2 cellular contexts compared by ENCODE assay signal in the genomic region with DNA sequence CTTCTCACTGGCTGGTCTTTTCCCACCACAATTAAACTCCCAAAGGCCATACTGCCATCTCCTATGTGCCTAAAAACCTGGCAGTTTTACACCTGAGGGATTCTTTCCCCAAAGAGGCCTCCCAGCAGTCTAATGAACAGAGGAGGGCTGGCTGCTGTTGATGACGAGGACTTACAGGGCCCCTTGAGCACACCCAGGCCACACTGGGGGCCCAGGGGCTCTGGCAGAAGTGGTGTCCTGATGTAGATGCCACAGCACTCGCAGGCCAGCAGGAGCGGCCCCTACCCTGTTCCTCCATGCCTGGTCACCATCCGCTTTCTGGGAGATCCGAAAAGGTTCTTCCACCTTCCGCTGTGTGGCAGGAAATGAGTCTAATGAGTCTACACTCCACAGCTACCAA.
TF ChIP-seq lines count a peak whose summit lies in the region.

No MANE protein-coding gene starts in this region.

TF ChIP-seq in SK-N-SH, 30 proteins besides CTCF, POLR2A, EP300 and RAD21 (continued from another document):
- TF ChIP-seq, protein P1, sequence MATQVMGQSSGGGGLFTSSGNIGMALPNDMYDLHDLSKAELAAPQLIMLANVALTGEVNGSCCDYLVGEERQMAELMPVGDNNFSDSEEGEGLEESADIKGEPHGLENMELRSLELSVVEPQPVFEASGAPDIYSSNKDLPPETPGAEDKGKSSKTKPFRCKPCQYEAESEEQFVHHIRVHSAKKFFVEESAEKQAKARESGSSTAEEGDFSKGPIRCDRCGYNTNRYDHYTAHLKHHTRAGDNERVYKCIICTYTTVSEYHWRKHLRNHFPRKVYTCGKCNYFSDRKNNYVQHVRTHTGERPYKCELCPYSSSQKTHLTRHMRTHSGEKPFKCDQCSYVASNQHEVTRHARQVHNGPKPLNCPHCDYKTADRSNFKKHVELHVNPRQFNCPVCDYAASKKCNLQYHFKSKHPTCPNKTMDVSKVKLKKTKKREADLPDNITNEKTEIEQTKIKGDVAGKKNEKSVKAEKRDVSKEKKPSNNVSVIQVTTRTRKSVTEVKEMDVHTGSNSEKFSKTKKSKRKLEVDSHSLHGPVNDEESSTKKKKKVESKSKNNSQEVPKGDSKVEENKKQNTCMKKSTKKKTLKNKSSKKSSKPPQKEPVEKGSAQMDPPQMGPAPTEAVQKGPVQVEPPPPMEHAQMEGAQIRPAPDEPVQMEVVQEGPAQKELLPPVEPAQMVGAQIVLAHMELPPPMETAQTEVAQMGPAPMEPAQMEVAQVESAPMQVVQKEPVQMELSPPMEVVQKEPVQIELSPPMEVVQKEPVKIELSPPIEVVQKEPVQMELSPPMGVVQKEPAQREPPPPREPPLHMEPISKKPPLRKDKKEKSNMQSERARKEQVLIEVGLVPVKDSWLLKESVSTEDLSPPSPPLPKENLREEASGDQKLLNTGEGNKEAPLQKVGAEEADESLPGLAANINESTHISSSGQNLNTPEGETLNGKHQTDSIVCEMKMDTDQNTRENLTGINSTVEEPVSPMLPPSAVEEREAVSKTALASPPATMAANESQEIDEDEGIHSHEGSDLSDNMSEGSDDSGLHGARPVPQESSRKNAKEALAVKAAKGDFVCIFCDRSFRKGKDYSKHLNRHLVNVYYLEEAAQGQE (IDR thresholded peaks at IDR 0.05; ENCODE audit: low read depth, low read length): no peak
- TF ChIP-seq PBX3 (IDR thresholded peaks at IDR 0.05): no peak
- TF ChIP-seq FOXM1 (IDR thresholded peaks at IDR 0.05; ENCODE audit: low read depth): no peak
- TF ChIP-seq ELF1 (IDR thresholded peaks at IDR 0.05): no peak
- TF ChIP-seq GABPA (IDR thresholded peaks at IDR 0.05; ENCODE audit: low read depth): no peak
- TF ChIP-seq NRF1 (IDR thresholded peaks at IDR 0.05; ENCODE audit: low read depth, low read length): no peak
- TF ChIP-seq MAX (IDR thresholded peaks at IDR 0.05; ENCODE audit: low read depth): no peak
- no peak for TF ChIP-seq MEF2A (IDR thresholded peaks at IDR 0.05; ENCODE audit: borderline replicate concordance, low read depth)
- no peak for TF ChIP-seq EZH2phosphoT487 (IDR thresholded peaks at IDR 0.05; ENCODE audit: borderline replicate concordance, low read depth)
- no peak for TF ChIP-seq MXI1 (IDR thresholded peaks at IDR 0.05; ENCODE audit: low read depth, low read length)
- TF ChIP-seq, protein P2, sequence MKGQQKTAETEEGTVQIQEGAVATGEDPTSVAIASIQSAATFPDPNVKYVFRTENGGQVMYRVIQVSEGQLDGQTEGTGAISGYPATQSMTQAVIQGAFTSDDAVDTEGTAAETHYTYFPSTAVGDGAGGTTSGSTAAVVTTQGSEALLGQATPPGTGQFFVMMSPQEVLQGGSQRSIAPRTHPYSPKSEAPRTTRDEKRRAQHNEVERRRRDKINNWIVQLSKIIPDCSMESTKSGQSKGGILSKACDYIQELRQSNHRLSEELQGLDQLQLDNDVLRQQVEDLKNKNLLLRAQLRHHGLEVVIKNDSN (IDR thresholded peaks at IDR 0.05; ENCODE audit: borderline replicate concordance, low read depth): no peak
- no peak for TF ChIP-seq RFX5 (IDR thresholded peaks at IDR 0.05; ENCODE audit: low read length)
- no peak for TF ChIP-seq SMC3 (IDR thresholded peaks at IDR 0.05; ENCODE audit: low read depth, low read length)
- no peak for TF ChIP-seq FOSL2 (IDR thresholded peaks at IDR 0.05; ENCODE audit: borderline replicate concordance, low read depth)
- TF ChIP-seq RXRA (IDR thresholded peaks at IDR 0.05; ENCODE audit: borderline replicate concordance, low read depth): no peak

TF ChIP-seq in SK-N-SH treated with all-trans-retinoic acid at 6 μM for 48 hours, 23 proteins besides CTCF, POLR2A, EP300 and RAD21 (continued from another document):
- TF ChIP-seq, protein P3, sequence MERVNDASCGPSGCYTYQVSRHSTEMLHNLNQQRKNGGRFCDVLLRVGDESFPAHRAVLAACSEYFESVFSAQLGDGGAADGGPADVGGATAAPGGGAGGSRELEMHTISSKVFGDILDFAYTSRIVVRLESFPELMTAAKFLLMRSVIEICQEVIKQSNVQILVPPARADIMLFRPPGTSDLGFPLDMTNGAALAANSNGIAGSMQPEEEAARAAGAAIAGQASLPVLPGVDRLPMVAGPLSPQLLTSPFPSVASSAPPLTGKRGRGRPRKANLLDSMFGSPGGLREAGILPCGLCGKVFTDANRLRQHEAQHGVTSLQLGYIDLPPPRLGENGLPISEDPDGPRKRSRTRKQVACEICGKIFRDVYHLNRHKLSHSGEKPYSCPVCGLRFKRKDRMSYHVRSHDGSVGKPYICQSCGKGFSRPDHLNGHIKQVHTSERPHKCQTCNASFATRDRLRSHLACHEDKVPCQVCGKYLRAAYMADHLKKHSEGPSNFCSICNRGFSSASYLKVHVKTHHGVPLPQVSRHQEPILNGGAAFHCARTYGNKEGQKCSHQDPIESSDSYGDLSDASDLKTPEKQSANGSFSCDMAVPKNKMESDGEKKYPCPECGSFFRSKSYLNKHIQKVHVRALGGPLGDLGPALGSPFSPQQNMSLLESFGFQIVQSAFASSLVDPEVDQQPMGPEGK (CRISPR knock-in tag; IDR thresholded peaks at IDR 0.05; ENCODE audit: borderline replicate concordance): no peak
- TF ChIP-seq SNAI2 (CRISPR knock-in tag; IDR thresholded peaks at IDR 0.05) (no peak), RARB (CRISPR knock-in tag; IDR thresholded peaks at IDR 0.05) (no peak), ZNF8 (CRISPR knock-in tag; IDR thresholded peaks at IDR 0.05) (no peak), ZC3H10 (CRISPR knock-in tag; IDR thresholded peaks at IDR 0.05) (no peak), TCF4 (CRISPR knock-in tag; IDR thresholded peaks at IDR 0.05; ENCODE audit: borderline replicate concordance) (no peak), ZFP30 (CRISPR knock-in tag; IDR thresholded peaks at IDR 0.05) (no peak), ZNF70 (CRISPR knock-in tag; IDR thresholded peaks at IDR 0.05) (no peak)
- TF ChIP-seq, protein P4, sequence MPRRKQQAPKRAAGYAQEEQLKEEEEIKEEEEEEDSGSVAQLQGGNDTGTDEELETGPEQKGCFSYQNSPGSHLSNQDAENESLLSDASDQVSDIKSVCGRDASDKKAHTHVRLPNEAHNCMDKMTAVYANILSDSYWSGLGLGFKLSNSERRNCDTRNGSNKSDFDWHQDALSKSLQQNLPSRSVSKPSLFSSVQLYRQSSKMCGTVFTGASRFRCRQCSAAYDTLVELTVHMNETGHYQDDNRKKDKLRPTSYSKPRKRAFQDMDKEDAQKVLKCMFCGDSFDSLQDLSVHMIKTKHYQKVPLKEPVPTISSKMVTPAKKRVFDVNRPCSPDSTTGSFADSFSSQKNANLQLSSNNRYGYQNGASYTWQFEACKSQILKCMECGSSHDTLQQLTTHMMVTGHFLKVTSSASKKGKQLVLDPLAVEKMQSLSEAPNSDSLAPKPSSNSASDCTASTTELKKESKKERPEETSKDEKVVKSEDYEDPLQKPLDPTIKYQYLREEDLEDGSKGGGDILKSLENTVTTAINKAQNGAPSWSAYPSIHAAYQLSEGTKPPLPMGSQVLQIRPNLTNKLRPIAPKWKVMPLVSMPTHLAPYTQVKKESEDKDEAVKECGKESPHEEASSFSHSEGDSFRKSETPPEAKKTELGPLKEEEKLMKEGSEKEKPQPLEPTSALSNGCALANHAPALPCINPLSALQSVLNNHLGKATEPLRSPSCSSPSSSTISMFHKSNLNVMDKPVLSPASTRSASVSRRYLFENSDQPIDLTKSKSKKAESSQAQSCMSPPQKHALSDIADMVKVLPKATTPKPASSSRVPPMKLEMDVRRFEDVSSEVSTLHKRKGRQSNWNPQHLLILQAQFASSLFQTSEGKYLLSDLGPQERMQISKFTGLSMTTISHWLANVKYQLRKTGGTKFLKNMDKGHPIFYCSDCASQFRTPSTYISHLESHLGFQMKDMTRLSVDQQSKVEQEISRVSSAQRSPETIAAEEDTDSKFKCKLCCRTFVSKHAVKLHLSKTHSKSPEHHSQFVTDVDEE (CRISPR knock-in tag; IDR thresholded peaks at IDR 0.05): no peak
TF ChIP-seq in SK-N-SH treated with all-trans-retinoic acid at 6 μM for 48 hours: peak in this region for 0.
